In genomic region chr11:11691296-11692141, GRCh38 we compare ENCODE assay signal across 15 cellular contexts.
DNase-seq lines count a peak whose midpoint lies in the region; ATAC-seq lines count a peak whose summit lies in the region.
"Had no signal": no experiment of that assay in that cellular context is flagged by ENCODE, and none has a peak within 500 bp of the region (broad histone marks: within the 10 kb centered on the region; RNA-seq: fewer than 3 reads in every experiment).

No MANE protein-coding gene starts in this region.

- H3K27me3 ChIP-seq in Karpas-422 (ENCODE audit: low read length): no peaks in the 10 kb centered on the region

- H3K9me3 Mint-ChIP-seq in naive thymus-derived CD8-positive, alpha-beta T cell: peaks cover 0 to 3% (median 0%) of the 10 kb centered on the region in 9 donors
- H3K9me3 Mint-ChIP-seq in activated T-helper 17 cell treated with anti-CD3 and anti-CD28 coated beads, Interleukin-2, amount 50 U/mL, for 72 hours: no peaks in the 10 kb centered on the region
- H3K9me3 Mint-ChIP-seq: activated naive CD8-positive, alpha-beta T cell treated with anti-CD3 and anti-CD28 coated beads for 36 hours; central memory CD8-positive, alpha-beta T cell had no signal

- no peaks in the 10 kb centered on the region for H3K4me1 Mint-ChIP-seq in naive thymus-derived CD8-positive, alpha-beta T cell
- H3K4me1 Mint-ChIP-seq in activated T-helper 17 cell treated with anti-CD3 and anti-CD28 coated beads, Interleukin-2, amount 50 U/mL, for 72 hours: no peaks in the 10 kb centered on the region
- H3K4me1 Mint-ChIP-seq: activated naive CD8-positive, alpha-beta T cell treated with anti-CD3 and anti-CD28 coated beads for 36 hours; central memory CD8-positive, alpha-beta T cell had no signal

- H4K20me1 ChIP-seq in Karpas-422 (ENCODE audit: insufficient read depth, low read depth, low read length): no peaks in the 10 kb centered on the region

- H3K4me3 ChIP-seq in Karpas-422 (ENCODE audit: low read length): no peak overlapping the region
- H3K4me3 ChIP-seq: lung, thoracic aorta had no signal

- no peaks in the 10 kb centered on the region for H3K36me3 Mint-ChIP-seq in naive thymus-derived CD8-positive, alpha-beta T cell
- no peaks in the 10 kb centered on the region for H3K36me3 Mint-ChIP-seq in activated T-helper 17 cell treated with anti-CD3 and anti-CD28 coated beads, Interleukin-2, amount 50 U/mL, for 72 hours (ENCODE audit: low read depth)
- H3K36me3 Mint-ChIP-seq: activated naive CD8-positive, alpha-beta T cell treated with anti-CD3 and anti-CD28 coated beads for 36 hours had no signal

- H3K9me3 ChIP-seq in Karpas-422 (ENCODE audit: low read length): no peaks in the 10 kb centered on the region
- H3K9me3 ChIP-seq: thoracic aorta had no signal

- no peaks in the 10 kb centered on the region for H3K36me3 ChIP-seq in Karpas-422 (ENCODE audit: insufficient read depth, low read length)
- H3K36me3 ChIP-seq: thoracic aorta had no signal

- DNase-seq in left cardiac atrium: peak; percentile 32
- DNase-seq in left ventricle myocardium superior: no peak
- peak; percentile 86 for DNase-seq in NCI-H345 (lab: John Stamatoyannopoulos, UW)
- peak in 31 of 42 donors; percentile 16 to 69 (median 28) for DNase-seq in head of caudate nucleus
- DNase-seq in Karpas-422: no peak
- no peak for DNase-seq in naive thymus-derived CD8-positive, alpha-beta T cell
- DNase-seq: activated naive CD8-positive, alpha-beta T cell treated with anti-CD3 and anti-CD28 coated beads for 36 hours; MM.1S; OCI-M1 had no signal

- ATAC-seq in left cardiac atrium: no peak
- no peak for ATAC-seq in left ventricle myocardium superior
- ATAC-seq in naive thymus-derived CD8-positive, alpha-beta T cell: no peak
- no peak for ATAC-seq in HG03460 (IDR thresholded peaks at IDR 0.05; ENCODE audit: unreplicated experiment)
- ATAC-seq in activated T-helper 17 cell treated with anti-CD3 and anti-CD28 coated beads, Interleukin-2, amount 50 U/mL, for 72 hours (replicated peaks): no peak

- no peak overlapping the region for H2AFZ ChIP-seq in Karpas-422 (ENCODE audit: low read length)

- POLR2A ChIA-PET in naive thymus-derived CD8-positive, alpha-beta T cell (lab: Charles Lee): no interaction called here

- H3K4me2 ChIP-seq in Karpas-422 (ENCODE audit: low read depth, low read length, poor library complexity, severe bottlenecking): no peak overlapping the region

- peaks cover 0 to 47% (median 19%) of the 10 kb centered on the region in 5 donors for H3K27me3 Mint-ChIP-seq in naive thymus-derived CD8-positive, alpha-beta T cell
- peaks cover 11% of the 10 kb centered on the region for H3K27me3 Mint-ChIP-seq in activated T-helper 17 cell treated with anti-CD3 and anti-CD28 coated beads, Interleukin-2, amount 50 U/mL, for 72 hours

- H3K27ac ChIP-seq in Karpas-422 (ENCODE audit: low read length): no peak overlapping the region
- H3K27ac ChIP-seq: epithelial cell of prostate, thoracic aorta had no signal

- H3K4me1 ChIP-seq in Karpas-422 (ENCODE audit: low read length): peaks cover 8% of the 10 kb centered on the region; the same call in 1 of the 2 replicates

- no peak overlapping the region for H3K27ac Mint-ChIP-seq in naive thymus-derived CD8-positive, alpha-beta T cell
- no peak overlapping the region for H3K27ac Mint-ChIP-seq in activated T-helper 17 cell treated with anti-CD3 and anti-CD28 coated beads, Interleukin-2, amount 50 U/mL, for 72 hours
- H3K27ac Mint-ChIP-seq: activated naive CD8-positive, alpha-beta T cell treated with anti-CD3 and anti-CD28 coated beads for 36 hours had no signal

- no peaks in the 10 kb centered on the region for H3K79me2 ChIP-seq in Karpas-422 (ENCODE audit: low read length)

- no peak overlapping the region for H3K4me3 Mint-ChIP-seq in naive thymus-derived CD8-positive, alpha-beta T cell
- no peak overlapping the region for H3K4me3 Mint-ChIP-seq in activated T-helper 17 cell treated with anti-CD3 and anti-CD28 coated beads, Interleukin-2, amount 50 U/mL, for 72 hours
- H3K4me3 Mint-ChIP-seq: activated naive CD8-positive, alpha-beta T cell treated with anti-CD3 and anti-CD28 coated beads for 36 hours; central memory CD8-positive, alpha-beta T cell had no signal

- intact Hi-C loops in left cardiac atrium (cut with DNase I) (no loop called here), left ventricle myocardium superior (cut with micrococcal nuclease) (no loop called here), head of caudate nucleus (cut with DNase I) (no loop called here)

- no peak overlapping the region for H3K9ac ChIP-seq in Karpas-422 (ENCODE audit: low read length)

- no peaks in the 10 kb centered on the region for H3K9me2 ChIP-seq in Karpas-422 (replicated peaks; ENCODE audit: insufficient read depth, low read length)

Comparison
In these comparisons a context has a peak if more than half of its experiments do, and no peak if none do; other contexts are left out.
1. DNase-seq: peak in left cardiac atrium (single experiment), NCI-H345 (single experiment) and head of caudate nucleus (31 of 42); none in left ventricle myocardium superior (single experiment), Karpas-422 (single experiment) and naive thymus-derived CD8-positive, alpha-beta T cell (0 of 10).